2 cellular contexts compared by ENCODE assay signal in genomic region chr1:1322952-1323351, GRCh38.
TF ChIP-seq lines count a peak whose summit lies in the region.

No MANE protein-coding gene starts in this region.

TF ChIP-seq in SK-N-SH, 30 proteins besides CTCF, POLR2A, EP300 and RAD21:
- no peak for TF ChIP-seq POLR2AphosphoS5 (IDR thresholded peaks at IDR 0.05; ENCODE audit: low read depth, low read length)
- no peak for TF ChIP-seq SMC3 (IDR thresholded peaks at IDR 0.05; ENCODE audit: low read depth, low read length)
- TF ChIP-seq FOSL2 (IDR thresholded peaks at IDR 0.05; ENCODE audit: borderline replicate concordance, low read depth): no peak
- no peak for TF ChIP-seq REST (IDR thresholded peaks at IDR 0.05; ENCODE audit: low read depth, low read length)
- TF ChIP-seq FOXM1 (IDR thresholded peaks at IDR 0.05; ENCODE audit: low read depth): no peak

TF ChIP-seq in SK-N-SH treated with all-trans-retinoic acid at 6 μM for 48 hours, 23 proteins besides CTCF, POLR2A, EP300 and RAD21 (continued from another document):
- TF ChIP-seq OSR1 (CRISPR knock-in tag; IDR thresholded peaks at IDR 0.05) (no peak), POU6F1 (CRISPR knock-in tag; IDR thresholded peaks at IDR 0.05; ENCODE audit: borderline replicate concordance, low read depth) (no peak), TCF4 (CRISPR knock-in tag; IDR thresholded peaks at IDR 0.05; ENCODE audit: borderline replicate concordance) (no peak), ISL1 (CRISPR knock-in tag; IDR thresholded peaks at IDR 0.05) (no peak)
